Comparison of ENCODE assay signal across 8 cellular contexts in the genomic region with DNA sequence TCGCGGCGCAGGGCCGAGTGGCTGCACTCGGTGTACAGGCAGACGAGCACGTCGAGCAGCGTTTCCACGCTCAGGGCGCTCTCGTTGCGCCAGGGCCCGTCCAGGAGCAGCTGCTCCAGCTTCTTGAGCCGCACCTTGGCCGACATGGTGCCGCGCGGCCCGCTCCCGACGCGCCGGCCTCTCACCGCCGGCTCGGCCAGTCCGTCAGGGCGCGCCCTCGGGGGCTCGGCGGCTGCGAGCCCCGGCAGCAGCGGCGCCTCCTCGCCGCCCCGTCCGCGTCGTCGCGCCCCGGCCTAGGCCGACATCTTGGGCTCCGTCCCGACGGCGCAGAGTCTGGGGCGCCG. TPM values are rescaled to one million over a fixed set of nuclear protein-coding genes. Genes with fewer than 3 reads are reported as not detected.
DNase-seq lines count a peak whose midpoint lies in the region; ATAC-seq and TF ChIP-seq lines count a peak whose summit lies in the region.

No MANE protein-coding gene starts in this region.

- H3K4me1 ChIP-seq in right cardiac atrium (ENCODE audit: control insufficient read depth, insufficient read depth, low read length): peaks cover 4% of the 10 kb centered on the region
- peaks cover 37 to 44% (median 39%) of the 10 kb centered on the region in 3 donors for H3K4me1 ChIP-seq in skeletal muscle tissue (ENCODE audit: control insufficient read depth in 3 of 3, insufficient read depth in 3 of 3, low read length in 3 of 3)

- no peaks in the 10 kb centered on the region for H3K36me3 ChIP-seq in skeletal muscle tissue (ENCODE audit: control insufficient read depth in 3 of 3, insufficient read depth in 3 of 3, low read length in 3 of 3)

- WGBS in right cardiac atrium: under 1% methylated on average over 53 of the region's 53 CpGs

- no peaks in the 10 kb centered on the region for H3K27me3 ChIP-seq in right cardiac atrium (ENCODE audit: control insufficient read depth, insufficient read depth)
- no peaks in the 10 kb centered on the region for H3K27me3 ChIP-seq in skeletal muscle tissue (ENCODE audit: control insufficient read depth in 3 of 3, insufficient read depth in 3 of 3, low read length in 3 of 3)

- H3K4me3 ChIP-seq in WI38 (ENCODE audit: low read depth, low read length) (peak overlapping the region; percentile 79), right cardiac atrium (ENCODE audit: low read length) (peak overlapping the region; percentile 84), skeletal muscle tissue (ENCODE audit: low read length in 3 of 3) (peak overlapping the region; percentile 80 to 94 (median 92))

- no peaks in the 10 kb centered on the region for H3K9me3 ChIP-seq in right cardiac atrium (ENCODE audit: control insufficient read depth, low read length)
- no peaks in the 10 kb centered on the region for H3K9me3 ChIP-seq in skeletal muscle tissue (ENCODE audit: control insufficient read depth in 3 of 3, low read length in 3 of 3)

- peak overlapping the region; percentile 76 to 94 (median 93) for H3K9ac ChIP-seq in skeletal muscle tissue (ENCODE audit: low read depth in 1 of 3, low read length in 3 of 3)

- peak overlapping the region; percentile 91 for H3K27ac ChIP-seq in right cardiac atrium (ENCODE audit: low read length)
- H3K27ac ChIP-seq in skeletal muscle tissue (ENCODE audit: low read depth, low read length): peak overlapping the region; percentile 75

- no peak for TF ChIP-seq CTCF in WI38 (IDR thresholded peaks at IDR 0.05; ENCODE audit: low read depth, low read length)

- DNase-seq in Right ventricle myocardium inferior (ENCODE audit: missing footprints): no peak
- no peak for DNase-seq in cardiac septum (ENCODE audit: low spot score)
- peak; percentile 51 to 82 (median 72) for DNase-seq in right cardiac atrium
- no peak for DNase-seq in NCI-H774 (lab: John Stamatoyannopoulos, UW)
- DNase-seq in Ammon's horn (ENCODE audit: low spot score): no peak

- intact Hi-C loops in Right ventricle myocardium inferior (cut with DNase I) (loop anchor here (5.0 kb wide), 1 partner anchor 50 kb away; no protein-coding TSS in a partner anchor), cardiac septum (cut with DNase I) (loop anchor here (5.0 kb wide), 1 partner anchor 35 kb away; no protein-coding TSS in a partner anchor), right cardiac atrium (cut with DNase I) (no loop called here)

- peak; percentile 0 for ATAC-seq in Right ventricle myocardium inferior
- ATAC-seq in right cardiac atrium: peak in 1 of 2 donors; percentile 1
- no peak for ATAC-seq in HG03159 (IDR thresholded peaks at IDR 0.05; ENCODE audit: unreplicated experiment)

RNA-seq across cellular contexts. Expression of a gene that starts 0.3 kb away (rescaled TPM):
- 68.9 TPM for total RNA-seq in Right ventricle myocardium inferior
- 81.8 TPM for total RNA-seq in cardiac septum
- 10 to 100 TPM; 67.0 to 82.5 (median 69.8) TPM for total RNA-seq in right cardiac atrium
- 42.5 TPM for polyA plus RNA-seq in right cardiac atrium
- total RNA-seq in skeletal muscle tissue: 50.1 TPM

RNA-seq across cellular contexts. Expression of a gene that starts 27.0 kb away (rescaled TPM):
- not detected for total RNA-seq in Right ventricle myocardium inferior
- not detected for total RNA-seq in cardiac septum
- total RNA-seq in right cardiac atrium: not detected
- not detected for polyA plus RNA-seq in right cardiac atrium
- not detected for total RNA-seq in skeletal muscle tissue

RNA-seq across cellular contexts. Expression of a gene that starts 37.5 kb away (rescaled TPM):
- total RNA-seq in Right ventricle myocardium inferior (1.2 TPM), cardiac septum (0.46 TPM), right cardiac atrium (1 to 10 TPM in 3 of 4 donors, under 1 TPM in 1; 0.63 to 2.5 (median 1.1) TPM), skeletal muscle tissue (0.52 TPM)
- polyA plus RNA-seq in right cardiac atrium: 1.4 TPM

Comparison
In these comparisons a context has a peak if more than half of its experiments do, and no peak if none do; other contexts are left out.
1. DNase-seq: peak in right cardiac atrium (3 of 3); none in Right ventricle myocardium inferior (single experiment), cardiac septum (single experiment), NCI-H774 (single experiment) and Ammon's horn (single experiment).
2. intact Hi-C loops: an anchor here in Right ventricle myocardium inferior (5.0 kb wide) and cardiac septum (5.0 kb wide); none called in right cardiac atrium.
3. Peak in every context shown above with its lines, with median percentiles within 50 percentile points of each other: H3K4me3 ChIP-seq.